In the genomic region with DNA sequence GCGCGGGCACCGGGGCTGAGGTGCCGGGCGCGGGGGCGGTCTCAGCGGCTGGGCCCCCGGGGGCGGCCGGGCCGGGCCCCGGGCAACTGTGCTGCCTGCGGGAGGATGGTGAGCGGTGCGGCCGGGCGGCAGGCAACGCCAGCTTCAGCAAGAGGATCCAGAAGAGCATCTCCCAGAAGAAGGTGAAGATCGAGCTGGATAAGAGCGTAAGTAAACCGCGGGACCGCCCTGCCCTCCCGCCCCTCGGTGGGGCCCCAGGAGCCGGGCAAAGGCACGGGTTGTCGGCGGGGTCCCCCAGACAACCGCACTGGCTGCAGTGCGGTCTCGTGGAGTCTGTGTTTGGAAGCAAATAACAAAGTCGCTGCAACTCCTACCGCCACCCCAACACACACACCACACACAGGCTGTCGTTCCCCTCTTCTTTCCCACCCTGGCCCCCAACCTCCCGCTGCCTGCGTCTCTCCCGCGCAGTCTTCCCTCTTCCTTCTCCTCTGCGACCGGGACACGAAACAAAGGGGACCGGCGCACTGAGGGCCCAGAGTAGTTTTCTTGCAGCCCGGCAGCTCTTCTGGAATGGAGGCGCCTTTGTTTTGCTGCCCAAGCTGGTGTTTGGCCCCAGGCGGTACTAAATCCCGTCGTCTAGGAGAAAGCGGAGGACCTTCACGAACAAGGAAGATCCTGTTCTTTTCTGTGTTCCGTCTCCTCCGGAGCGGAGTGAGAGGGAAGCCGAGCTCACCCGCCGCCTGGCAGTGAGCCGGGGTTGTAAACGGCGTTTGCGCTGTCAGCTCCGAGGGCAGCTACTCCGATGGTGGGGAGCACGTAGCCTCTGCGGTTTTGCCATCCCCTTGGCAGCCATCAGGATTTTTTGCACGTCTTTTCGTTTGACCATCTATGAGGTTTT, we compare ENCODE assay signal across 2 cellular contexts.
TF ChIP-seq lines count a peak whose summit lies in the region.

No MANE protein-coding gene starts in this region.

TF ChIP-seq in IMR-90, 13 proteins besides CTCF, POLR2A, EP300 and RAD21:
- peak; percentile 65; the same call in 1 of the 2 replicates for TF ChIP-seq MXI1 (IDR thresholded peaks at IDR 0.05; ENCODE audit: borderline replicate concordance, low read depth, low read length)
- TF ChIP-seq, protein P1, sequence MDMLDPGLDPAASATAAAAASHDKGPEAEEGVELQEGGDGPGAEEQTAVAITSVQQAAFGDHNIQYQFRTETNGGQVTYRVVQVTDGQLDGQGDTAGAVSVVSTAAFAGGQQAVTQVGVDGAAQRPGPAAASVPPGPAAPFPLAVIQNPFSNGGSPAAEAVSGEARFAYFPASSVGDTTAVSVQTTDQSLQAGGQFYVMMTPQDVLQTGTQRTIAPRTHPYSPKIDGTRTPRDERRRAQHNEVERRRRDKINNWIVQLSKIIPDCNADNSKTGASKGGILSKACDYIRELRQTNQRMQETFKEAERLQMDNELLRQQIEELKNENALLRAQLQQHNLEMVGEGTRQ (IDR thresholded peaks at IDR 0.05; ENCODE audit: low read depth, low read length): no peak

TF ChIP-seq in SK-N-SH treated with all-trans-retinoic acid at 6 μM for 48 hours, 23 proteins besides CTCF, POLR2A, EP300 and RAD21:
- TF ChIP-seq CSDC2 (CRISPR knock-in tag; IDR thresholded peaks at IDR 0.05) (no peak), TOX (CRISPR knock-in tag; IDR thresholded peaks at IDR 0.05; ENCODE audit: borderline replicate concordance) (no peak), ISL1 (CRISPR knock-in tag; IDR thresholded peaks at IDR 0.05) (no peak), PPARA (CRISPR knock-in tag; IDR thresholded peaks at IDR 0.05; ENCODE audit: borderline replicate concordance) (no peak), TCF4 (CRISPR knock-in tag; IDR thresholded peaks at IDR 0.05; ENCODE audit: borderline replicate concordance) (no peak), RARB (CRISPR knock-in tag; IDR thresholded peaks at IDR 0.05) (no peak), OSR1 (CRISPR knock-in tag; IDR thresholded peaks at IDR 0.05) (no peak)
- TF ChIP-seq, protein P2, sequence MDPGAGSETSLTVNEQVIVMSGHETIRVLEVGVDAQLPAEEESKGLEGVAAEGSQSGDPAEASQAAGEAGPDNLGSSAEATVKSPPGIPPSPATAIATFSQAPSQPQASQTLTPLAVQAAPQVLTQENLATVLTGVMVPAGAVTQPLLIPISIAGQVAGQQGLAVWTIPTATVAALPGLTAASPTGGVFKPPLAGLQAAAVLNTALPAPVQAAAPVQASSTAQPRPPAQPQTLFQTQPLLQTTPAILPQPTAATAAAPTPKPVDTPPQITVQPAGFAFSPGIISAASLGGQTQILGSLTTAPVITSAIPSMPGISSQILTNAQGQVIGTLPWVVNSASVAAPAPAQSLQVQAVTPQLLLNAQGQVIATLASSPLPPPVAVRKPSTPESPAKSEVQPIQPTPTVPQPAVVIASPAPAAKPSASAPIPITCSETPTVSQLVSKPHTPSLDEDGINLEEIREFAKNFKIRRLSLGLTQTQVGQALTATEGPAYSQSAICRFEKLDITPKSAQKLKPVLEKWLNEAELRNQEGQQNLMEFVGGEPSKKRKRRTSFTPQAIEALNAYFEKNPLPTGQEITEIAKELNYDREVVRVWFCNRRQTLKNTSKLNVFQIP (CRISPR knock-in tag; IDR thresholded peaks at IDR 0.05; ENCODE audit: borderline replicate concordance, low read depth): no peak
